Comparison of ENCODE assay signal across 12 cellular contexts in genomic region chr9:684055-684949, GRCh38.
DNase-seq lines count a peak whose midpoint lies in the region; ATAC-seq, FAIRE-seq and TF ChIP-seq lines count a peak whose summit lies in the region.
"Had no signal": no experiment of that assay in that cellular context is flagged by ENCODE, and none has a peak within 500 bp of the region (broad histone marks: within the 10 kb centered on the region; RNA-seq: fewer than 3 reads in every experiment).

No MANE protein-coding gene starts in this region.

- H3K9ac ChIP-seq in HUES6 (ENCODE audit: low read length): peak overlapping the region; percentile 46
- H3K9ac ChIP-seq in keratinocyte (ENCODE audit: control insufficient read depth, extremely low read depth, insufficient read depth, low read length): peak overlapping the region; percentile 88

- TF ChIP-seq CTCF in breast epithelium (IDR thresholded peaks at IDR 0.05) (no peak), keratinocyte (optimal IDR thresholded peaks at IDR 0.05 in 1 of 3, IDR thresholded peaks at IDR 0.05 in 1 of 3, conservative IDR thresholded peaks at IDR 0.05 in 1 of 3; ENCODE audit: extremely low read depth in 1 of 3, insufficient read depth in 2 of 3, low read length in 3 of 3) (no peak), suprapubic skin (IDR thresholded peaks at IDR 0.05) (no peak), OCI-LY7 (conservative IDR thresholded peaks at IDR 0.05; ENCODE audit: low read length) (no peak)

- intact Hi-C loops in breast epithelium (cut with DNase I; ENCODE audit: low total_unique reads) (no loop called here), OCI-LY7 (cut with micrococcal nuclease; ENCODE audit: unreplicated experiment) (no loop called here)

- H4K20me1 ChIP-seq in keratinocyte (ENCODE audit: control insufficient read depth, extremely low read depth, insufficient read depth, low read length) (no peaks in the 10 kb centered on the region), OCI-LY7 (ENCODE audit: insufficient read depth, low read length) (no peaks in the 10 kb centered on the region)

- H3K4me1 ChIP-seq in HUES6 (ENCODE audit: control insufficient read depth, insufficient read depth, low read length) (peaks cover 18% of the 10 kb centered on the region), breast epithelium (peaks cover 0 to 3% of the 10 kb centered on the region in 2 donors), keratinocyte (ENCODE audit: control insufficient read depth, extremely low read depth, insufficient read depth, low read length) (peaks cover 57% of the 10 kb centered on the region), suprapubic skin (peaks cover 62% of the 10 kb centered on the region), OCI-LY7 (ENCODE audit: insufficient read depth, low read length, poor library complexity, severe bottlenecking) (peaks cover 12% of the 10 kb centered on the region)

- TF ChIP-seq EP300 in suprapubic skin (IDR thresholded peaks at IDR 0.05): no peak

- H3K4me2 ChIP-seq in keratinocyte (ENCODE audit: control insufficient read depth, extremely low read depth, insufficient read depth, low read depth, low read length) (peak overlapping the region; percentile 97), OCI-LY7 (ENCODE audit: low read length) (no peak overlapping the region)

- BruUV-seq in OCI-LY7 (replicated peaks; lab: Mats Ljungman, UMichigan): no TSS peak

- H3K9me3 ChIP-seq in HUES6 (ENCODE audit: control insufficient read depth, insufficient read depth, low read depth, low read length): no peaks in the 10 kb centered on the region; the same call in 1 of the 2 replicates
- H3K9me3 ChIP-seq in breast epithelium: no peaks in the 10 kb centered on the region
- H3K9me3 ChIP-seq in keratinocyte (ENCODE audit: control insufficient read depth, low read depth, low read length): no peaks in the 10 kb centered on the region
- H3K9me3 ChIP-seq in suprapubic skin: no peaks in the 10 kb centered on the region
- no peaks in the 10 kb centered on the region for H3K9me3 ChIP-seq in OCI-LY7 (ENCODE audit: low read length)
- H3K9me3 ChIP-seq: SJCRH30 had no signal

- H3K27ac ChIP-seq in HUES6 (ENCODE audit: low read depth, low read length) (peak overlapping the region; percentile 20; the same call in 1 of the 2 replicates), breast epithelium (peak overlapping the region; percentile 75 to 83), keratinocyte (ENCODE audit: control insufficient read depth, insufficient read depth, low read length) (peak overlapping the region; percentile 98), suprapubic skin (peak overlapping the region; percentile 92), OCI-LY7 (ENCODE audit: low read depth, low read length, poor library complexity, severe bottlenecking) (no peak overlapping the region)
- H3K27ac ChIP-seq: HL-60, SJCRH30 had no signal

- POLR2A ChIA-PET in OCI-LY7 (lab: Charles Lee): interaction anchor here (1.3 to 1.4 kb wide), 2 partner anchors 11 to 15 kb away, joined by 3 to 4 read pairs; no protein-coding TSS in a partner anchor

- H3K36me3 ChIP-seq in HUES6 (ENCODE audit: control insufficient read depth, insufficient read depth, low read length) (no peaks in the 10 kb centered on the region), breast epithelium (no peaks in the 10 kb centered on the region), keratinocyte (ENCODE audit: control insufficient read depth in 2 of 2, extremely low read depth in 1 of 2, insufficient read depth in 2 of 2, low read length in 2 of 2) (peaks cover 1 to 6% of the 10 kb centered on the region in 2 experiments), suprapubic skin (no peaks in the 10 kb centered on the region), OCI-LY7 (ENCODE audit: insufficient read depth, low read length) (peaks cover 28% of the 10 kb centered on the region)
- H3K36me3 ChIP-seq: SJCRH30 had no signal

- H2AFZ ChIP-seq in keratinocyte (ENCODE audit: control insufficient read depth, low read length): no peak overlapping the region
- H2AFZ ChIP-seq in OCI-LY7 (ENCODE audit: low read length): no peak overlapping the region

- TF ChIP-seq POLR2A in breast epithelium (IDR thresholded peaks at IDR 0.05): no peak
- TF ChIP-seq POLR2A in suprapubic skin (IDR thresholded peaks at IDR 0.05): no peak

- 17% methylated on average over 9 of the region's 9 CpGs for WGBS in suprapubic skin

- CTCF ChIA-PET in OCI-LY7 (lab: Charles Lee; ENCODE audit: unreplicated experiment): no interaction called here

- H3K27me3 ChIP-seq in HUES6 (ENCODE audit: control insufficient read depth, insufficient read depth, low read length) (no peaks in the 10 kb centered on the region), breast epithelium (no peaks in the 10 kb centered on the region), keratinocyte (ENCODE audit: control insufficient read depth, extremely low read depth, insufficient read depth, low read length) (no peaks in the 10 kb centered on the region), suprapubic skin (no peaks in the 10 kb centered on the region)
- H3K27me3 ChIP-seq: SJCRH30 had no signal

- H3K79me2 ChIP-seq in keratinocyte (ENCODE audit: control insufficient read depth, insufficient read depth, low read length) (peaks cover 24% of the 10 kb centered on the region), OCI-LY7 (ENCODE audit: insufficient read depth, low read depth, low read length) (no peaks in the 10 kb centered on the region)

- FAIRE-seq in keratinocyte (lab: Jason Lieb, UNC): no peak

- no peak for DNase-seq in breast epithelium (ENCODE audit: low spot score in 2 of 2)
- DNase-seq in keratinocyte (ENCODE audit: low read depth, low spot score): no peak
- DNase-seq in suprapubic skin (ENCODE audit: low spot score in 2 of 2): no peak
- DNase-seq in NCI-H2107 (lab: John Stamatoyannopoulos, UW): no peak
- no peak for DNase-seq in OCI-LY7 (ENCODE audit: low spot score)
- DNase-seq: activated effector memory CD4-positive, alpha-beta T cell treated with anti-CD3 and anti-CD28 coated beads, Interleukin-2, amount 50 U/mL, for 16 hours had no signal

- dilution Hi-C loops in keratinocyte (cut with MboI; ENCODE audit: extremely low pct_ligation_motif_present, low sequenced_read_pairs): no loop called here

- no peaks in the 10 kb centered on the region for H3K9me1 ChIP-seq in keratinocyte (ENCODE audit: control insufficient read depth, extremely low read depth, insufficient read depth, low read length)

- ATAC-seq in HG02763 (IDR thresholded peaks at IDR 0.05; ENCODE audit: unreplicated experiment): no peak
- ATAC-seq in GM21526 (IDR thresholded peaks at IDR 0.05; ENCODE audit: low FRiP score, unreplicated experiment): no peak
- ATAC-seq: natural killer cell treated with Interleukin-12 subunit alpha and Interleukin-12 subunit beta and Interleukin-15 and Interleukin-18, amount 100 ng/mL, for 72 hours had no signal

- no peaks in the 10 kb centered on the region for H3K9me2 ChIP-seq in OCI-LY7 (ENCODE audit: insufficient read depth, low read length)

- H3K4me3 ChIP-seq in HUES6 (ENCODE audit: low read depth, low read length) (peak overlapping the region; percentile 41), breast epithelium (peak overlapping the region in 2 of 3 donors; percentile 11 to 24), keratinocyte (ENCODE audit: control insufficient read depth in 2 of 3, extremely low read depth in 1 of 3, insufficient read depth in 2 of 3, low read depth in 1 of 3, low read length in 3 of 3) (peak overlapping the region; percentile 55 to 71 (median 61)), suprapubic skin (peak overlapping the region; percentile 23), OCI-LY7 (ENCODE audit: low read depth, low read length, poor library complexity, severe bottlenecking) (no peak overlapping the region)
- H3K4me3 ChIP-seq: SJCRH30 had no signal
